14 cellular contexts compared by ENCODE assay signal in genomic region chr6:105374010-105374420, GRCh38. TPM values are rescaled to one million over a fixed set of nuclear protein-coding genes. Genes with fewer than 3 reads are reported as not detected.
DNase-seq lines count a peak whose midpoint lies in the region; ATAC-seq, FAIRE-seq and TF ChIP-seq lines count a peak whose summit lies in the region.
"Had no signal": no experiment of that assay in that cellular context is flagged by ENCODE, and none has a peak within 500 bp of the region (broad histone marks: within the 10 kb centered on the region; RNA-seq: fewer than 3 reads in every experiment).

No MANE protein-coding gene starts in this region.

- DNase-seq in LoVo (ENCODE audit: low spot score) (peak; percentile 61), choroid plexus epithelial cell (ENCODE audit: low read depth) (peak; percentile 78), lower lobe of right lung (peak; percentile 51), frontal cortex (ENCODE audit: low spot score in 2 of 2) (no peak), NOMO-1 (lab: John Stamatoyannopoulos, UW; ENCODE audit: unreplicated experiment in 2 of 2) (no peak), NCI-H187 (lab: John Stamatoyannopoulos, UW) (no peak), lower leg skin (ENCODE audit: low spot score in 2 of 2) (no peak)
- DNase-seq: ACHN, amniotic stem cell, esophagus squamous epithelium, H9 had no signal

- TF ChIP-seq POLR2A in lower leg skin (IDR thresholded peaks at IDR 0.05) = no peak

- H3K36me3 ChIP-seq in ACC112 (ENCODE audit: insufficient read depth, low read length) (peaks cover 27% of the 10 kb centered on the region), lower lobe of right lung (peaks cover 58% of the 10 kb centered on the region)

- H3K4me1 ChIP-seq in ACC112 (ENCODE audit: control insufficient read depth, insufficient read depth, low read length, unreplicated experiment) = peaks cover 18% of the 10 kb centered on the region
- H3K4me1 ChIP-seq in lower lobe of right lung = no peaks in the 10 kb centered on the region

- no peaks in the 10 kb centered on the region for H3K27me3 ChIP-seq in ACC112 (ENCODE audit: insufficient read depth, low read length)
- no peaks in the 10 kb centered on the region for H3K27me3 ChIP-seq in lower lobe of right lung (ENCODE audit: low read depth)
- H3K27me3 ChIP-seq: esophagus squamous epithelium had no signal

- ATAC-seq in lower lobe of right lung = peak; percentile 96 to 97
- ATAC-seq: GM12878 had no signal

- FAIRE-seq in frontal cortex (lab: Jason Lieb, UNC) = no peak
- FAIRE-seq: GM12878 had no signal

- WGBS in lower leg skin, 2 donors = 50 to 52% methylated on average over 4 of the region's 4 CpGs

- H3K9me3 ChIP-seq in lower lobe of right lung = no peaks in the 10 kb centered on the region
- H3K9me3 ChIP-seq: esophagus squamous epithelium, thoracic aorta had no signal

- TF ChIP-seq CTCF in choroid plexus epithelial cell (conservative IDR thresholded peaks at IDR 0.05; ENCODE audit: low read depth, low read length) (no peak), lower lobe of right lung (IDR thresholded peaks at IDR 0.05) (no peak), lower leg skin (IDR thresholded peaks at IDR 0.05) (no peak)

- intact Hi-C loops in lower lobe of right lung (cut with DNase I) (no loop called here), lower leg skin (cut with DNase I; ENCODE audit: low total_unique reads) (no loop called here)

- peak overlapping the region; percentile 56 for H3K4me3 ChIP-seq in ACC112 (ENCODE audit: low read depth, low read length)
- H3K4me3 ChIP-seq in choroid plexus epithelial cell (ENCODE audit: low read depth, low read length) = no peak overlapping the region
- H3K4me3 ChIP-seq in lower lobe of right lung = no peak overlapping the region
- no peak overlapping the region for H3K4me3 ChIP-seq in lower leg skin (ENCODE audit: low read depth, poor library complexity, severe bottlenecking)
- H3K4me3 ChIP-seq: esophagus squamous epithelium, GM12878, thoracic aorta had no signal

- H3K79me2 ChIP-seq in ACC112 (ENCODE audit: control insufficient read depth, insufficient read depth, low read length, unreplicated experiment) = no peaks in the 10 kb centered on the region

- no peak overlapping the region for H2AFZ ChIP-seq in ACC112 (ENCODE audit: low read length, unreplicated experiment)

- peak overlapping the region; percentile 78 for H3K27ac ChIP-seq in ACC112 (ENCODE audit: low read depth, low read length)
- peak overlapping the region; percentile 33 for H3K27ac ChIP-seq in lower lobe of right lung
- H3K27ac ChIP-seq: thoracic aorta had no signal

RNA-seq across cellular contexts. Expression of gene PREP, which starts 28.9 kb away (rescaled TPM):
- 30.0 TPM for total RNA-seq in lower lobe of right lung
- 33.0 TPM for total RNA-seq in frontal cortex
- total RNA-seq in lower leg skin = 10 to 100 TPM; 33.9 to 39.1 (median 35.1) TPM

Comparison
In these comparisons a context has a peak if more than half of its experiments do, and no peak if none do; other contexts are left out.
1. DNase-seq: peak in LoVo (single experiment), choroid plexus epithelial cell (single experiment) and lower lobe of right lung (single experiment); none in frontal cortex (0 of 2), NOMO-1 (0 of 2), NCI-H187 (0 of 2) and lower leg skin (0 of 2).